Comparison of ENCODE assay signal across 9 cellular contexts in the genomic region with DNA sequence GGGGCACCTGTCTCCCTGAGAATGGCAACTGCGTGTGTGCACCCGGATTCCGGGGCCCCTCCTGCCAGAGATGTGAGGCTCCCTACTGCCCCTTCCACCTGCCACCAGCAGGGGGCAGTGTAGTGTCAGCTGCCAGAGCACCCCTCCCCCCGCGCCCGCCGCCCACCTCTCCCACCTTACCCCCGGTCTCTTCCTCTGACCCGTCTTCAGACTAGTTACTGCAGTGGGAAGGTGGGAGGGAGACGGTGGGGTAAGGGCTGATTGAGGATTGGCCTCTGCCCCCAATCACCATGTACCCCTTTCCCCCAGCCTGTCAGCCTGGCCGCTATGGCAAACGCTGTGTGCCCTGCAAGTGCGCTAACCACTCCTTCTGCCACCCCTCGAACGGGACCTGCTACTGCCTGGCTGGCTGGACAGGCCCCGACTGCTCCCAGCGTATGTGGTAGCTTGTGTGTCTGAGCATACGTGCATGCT. TPM values are rescaled to one million over a fixed set of nuclear protein-coding genes. Genes with fewer than 3 reads are reported as not detected.
DNase-seq lines count a peak whose midpoint lies in the region; ATAC-seq, FAIRE-seq and TF ChIP-seq lines count a peak whose summit lies in the region.
"Had no signal": no experiment of that assay in that cellular context is flagged by ENCODE, and none has a peak within 500 bp of the region (broad histone marks: within the 10 kb centered on the region; RNA-seq: fewer than 3 reads in every experiment).

No MANE protein-coding gene starts in this region.

- peaks cover 49% of the 10 kb centered on the region for H3K36me3 Mint-ChIP-seq in endothelial cell (ENCODE audit: low read depth, unreplicated experiment)

- no peaks in the 10 kb centered on the region for H3K4me1 ChIP-seq in pancreas

- no peaks in the 10 kb centered on the region for H3K36me3 ChIP-seq in pancreas

- peaks cover 10% of the 10 kb centered on the region for H3K27me3 Mint-ChIP-seq in endothelial cell (ENCODE audit: unreplicated experiment)

- no peak overlapping the region for H3K27ac ChIP-seq in pancreas
- H3K27ac ChIP-seq: SK-N-MC had no signal

- ATAC-seq in pancreas (peak in 2 of 4 donors; percentile 37 to 44), GM21825 (IDR thresholded peaks at IDR 0.05; ENCODE audit: unreplicated experiment) (no peak), HG02981 (IDR thresholded peaks at IDR 0.05; ENCODE audit: unreplicated experiment) (no peak)

- WGBS in pancreas, 2 donors, result 38 to 45% methylated on average over 12 to 18 of the region's 18 CpGs

- peaks cover 24% of the 10 kb centered on the region for H3K4me1 Mint-ChIP-seq in endothelial cell (ENCODE audit: unreplicated experiment)

- H3K9me3 ChIP-seq in pancreas, result no peaks in the 10 kb centered on the region

- FAIRE-seq in pancreas (lab: Jason Lieb, UNC), result no peak

- intact Hi-C loops in pancreas (cut with DNase I), result loop anchor here in 1 of 3 donors (10.0 kb wide), 1 partner anchor 164 kb away; no protein-coding TSS in a partner anchor

- no peak overlapping the region for H3K4me3 ChIP-seq in pancreas
- H3K4me3 ChIP-seq: SK-N-MC had no signal

- H3K4me3 Mint-ChIP-seq in endothelial cell (ENCODE audit: unreplicated experiment), result no peak overlapping the region

- TF ChIP-seq RAD21 in Ishikawa (IDR thresholded peaks at IDR 0.05; ENCODE audit: low read depth), result peak; percentile 56

- H3K9me3 Mint-ChIP-seq in endothelial cell (ENCODE audit: unreplicated experiment), result no peaks in the 10 kb centered on the region

- TF ChIP-seq EP300 in Ishikawa (IDR thresholded peaks at IDR 0.05; ENCODE audit: borderline replicate concordance), result no peak

- H3K27me3 ChIP-seq in pancreas, result no peaks in the 10 kb centered on the region

- TF ChIP-seq CTCF in endothelial cell (IDR thresholded peaks at IDR 0.05; ENCODE audit: unreplicated experiment), result peak; percentile 95
- TF ChIP-seq CTCF in pancreas (IDR thresholded peaks at IDR 0.05), result peak; percentile 75 to 83 (median 80)

- no peak overlapping the region for H3K27ac Mint-ChIP-seq in endothelial cell (ENCODE audit: unreplicated experiment)

- DNase-seq in DMS153 treated with DMSO at 0.1 percent for 48 hours (lab: John Stamatoyannopoulos, UW; ENCODE audit: unreplicated experiment) (peak; percentile 32), endothelial cell (ENCODE audit: low spot score) (peak; percentile 70), pancreas (peak in 3 of 6 donors; percentile 45 to 76 (median 59)), AG08395 (ENCODE audit: low spot score) (no peak)
- DNase-seq in activated CD4-positive, alpha-beta T cell treated with anti-CD3 and anti-CD28 coated beads, Interleukin-2, amount 50 U/mL, for 24 hours (ENCODE audit: low read depth in 1 of 2, low spot score in 1 of 2), result peak; percentile 29 to 34

TF ChIP-seq in Ishikawa, 13 proteins besides CTCF, POLR2A, EP300 and RAD21:
- TF ChIP-seq TCF12 (IDR thresholded peaks at IDR 0.05; ENCODE audit: low read depth) (no peak), TAF1 (IDR thresholded peaks at IDR 0.05; ENCODE audit: low read depth) (no peak), ZBTB7A (IDR thresholded peaks at IDR 0.05; ENCODE audit: low read depth) (peak; percentile 88)
- TF ChIP-seq, protein P1, sequence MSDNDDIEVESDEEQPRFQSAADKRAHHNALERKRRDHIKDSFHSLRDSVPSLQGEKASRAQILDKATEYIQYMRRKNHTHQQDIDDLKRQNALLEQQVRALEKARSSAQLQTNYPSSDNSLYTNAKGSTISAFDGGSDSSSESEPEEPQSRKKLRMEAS (IDR thresholded peaks at IDR 0.05), result no peak

RNA-seq across cellular contexts. Expression of a gene that starts 10.1 kb away (rescaled TPM):
- total RNA-seq in endothelial cell (ENCODE audit: unreplicated experiment) (0.95 TPM), pancreas (not detected)
- under 1 TPM; 0.30 to 0.59 TPM for polyA plus RNA-seq in pancreas

RNA-seq across cellular contexts. Expression of a gene that starts 16.8 kb away (rescaled TPM):
- 50.7 TPM for total RNA-seq in endothelial cell (ENCODE audit: unreplicated experiment)
- 1 to 10 TPM; 1.7 to 5.6 (median 2.8) TPM for total RNA-seq in pancreas
- polyA plus RNA-seq in pancreas, result 1 to 10 TPM; 6.6 to 7.1 TPM

RNA-seq across cellular contexts. Expression of a gene that starts 49.7 kb away (rescaled TPM):
- total RNA-seq in endothelial cell (ENCODE audit: unreplicated experiment), result 0.23 TPM
- under 1 TPM; 0.20 to 0.79 (median 0.35) TPM for total RNA-seq in pancreas
- polyA plus RNA-seq in pancreas, result 1 to 10 TPM in 1 of 2 donors, under 1 TPM in 1; 0.99 to 1.1 TPM

RNA-seq across cellular contexts. Expression of a gene that starts 51.4 kb away (rescaled TPM):
- not detected for total RNA-seq in endothelial cell (ENCODE audit: unreplicated experiment)
- total RNA-seq in pancreas, result under 1 TPM; 0.03 to 0.47 (median 0.09) TPM
- polyA plus RNA-seq in pancreas, result under 1 TPM; 0.94 to 0.99 TPM
